Comparison of ENCODE assay signal across 25 cellular contexts in genomic region chr15:98775498-98776230, GRCh38.
DNase-seq lines count a peak whose midpoint lies in the region; ATAC-seq, FAIRE-seq and TF ChIP-seq lines count a peak whose summit lies in the region.
"Had no signal": no experiment of that assay in that cellular context is flagged by ENCODE, and none has a peak within 500 bp of the region (broad histone marks: within the 10 kb centered on the region; RNA-seq: fewer than 3 reads in every experiment).

No MANE protein-coding gene starts in this region.

- H3K4me1 ChIP-seq in neuronal stem cell (ENCODE audit: control insufficient read depth in 2 of 2, insufficient read depth in 1 of 2, low read depth in 1 of 2, low read length in 2 of 2) (peaks cover 6 to 11% of the 10 kb centered on the region in 2 donors), mucosa of descending colon (ENCODE audit: low read depth) (peaks cover 7% of the 10 kb centered on the region)

- H3K9ac ChIP-seq in neuronal stem cell (ENCODE audit: low read depth, low read length, poor library complexity): no peak overlapping the region

- no peaks in the 10 kb centered on the region for H3K27me3 ChIP-seq in neuronal stem cell (ENCODE audit: control insufficient read depth in 3 of 3, insufficient read depth in 3 of 3, low read depth in 1 of 3, low read length in 3 of 3)
- H3K27me3 ChIP-seq: heart right ventricle, left lung had no signal

- H3K79me1 ChIP-seq in neuronal stem cell (ENCODE audit: low read depth, low read length): peaks cover 3% of the 10 kb centered on the region

- no peak overlapping the region for H2BK15ac ChIP-seq in neuronal stem cell (ENCODE audit: low read length)

- TF ChIP-seq CTCF in mucosa of descending colon (IDR thresholded peaks at IDR 0.05): no peak

- H4K8ac ChIP-seq in neuronal stem cell (ENCODE audit: low read depth, low read length): no peak overlapping the region

- no peaks in the 10 kb centered on the region for H3K9me3 ChIP-seq in neuronal stem cell (replicated peaks in 1 of 2; ENCODE audit: control insufficient read depth in 2 of 2, insufficient read depth in 1 of 2, low read depth in 1 of 2, low read length in 2 of 2)
- H3K9me3 ChIP-seq in mucosa of descending colon: no peaks in the 10 kb centered on the region
- H3K9me3 ChIP-seq: heart right ventricle, left lung, psoas muscle, thoracic aorta had no signal

- peaks cover 0 to 4% of the 10 kb centered on the region in 2 donors for H3K36me3 ChIP-seq in neuronal stem cell (replicated peaks in 1 of 2; ENCODE audit: control insufficient read depth in 2 of 2, insufficient read depth in 2 of 2, low read length in 2 of 2)
- H3K36me3 ChIP-seq in mucosa of descending colon (ENCODE audit: low read depth): no peaks in the 10 kb centered on the region
- H3K36me3 ChIP-seq: heart right ventricle, left lung, thoracic aorta had no signal

- no peak overlapping the region for H2BK5ac ChIP-seq in neuronal stem cell (ENCODE audit: low read length)

- no peak overlapping the region for H3K4me3 ChIP-seq in neuronal stem cell (ENCODE audit: low read length in 2 of 2)
- H3K4me3 ChIP-seq in mucosa of descending colon: no peak overlapping the region
- H3K4me3 ChIP-seq: coronary artery, heart right ventricle, left lung, psoas muscle, skin epidermis, thoracic aorta had no signal

- H2BK120ac ChIP-seq in neuronal stem cell (ENCODE audit: low read depth, low read length): no peak overlapping the region

- H3K27ac ChIP-seq in epithelial cell of prostate (peak overlapping the region; percentile 97), neuronal stem cell (replicated peaks; ENCODE audit: low read length) (no peak overlapping the region)
- H3K27ac ChIP-seq: coronary artery, psoas muscle had no signal

- no peak overlapping the region for H3K4ac ChIP-seq in neuronal stem cell (ENCODE audit: low read length)

- peak overlapping the region; percentile 53 for H3K18ac ChIP-seq in neuronal stem cell (ENCODE audit: low read length)

- H2BK12ac ChIP-seq in neuronal stem cell (ENCODE audit: low read length): no peak overlapping the region

- no peak overlapping the region for H4K91ac ChIP-seq in neuronal stem cell (ENCODE audit: low read depth, low read length, poor library complexity)

- ATAC-seq in HG02840 (IDR thresholded peaks at IDR 0.05; ENCODE audit: low FRiP score, unreplicated experiment): no peak
- ATAC-seq in mucosa of descending colon: no peak
- ATAC-seq: heart right ventricle; psoas muscle; stimulated activated effector memory CD8-positive, alpha-beta T cell treated with anti-CD3 and anti-CD28 coated beads, Interleukin-12 subunit alpha, Interleukin-12 subunit beta, amount 100 ng/mL, for 72 hours had no signal

- DNase-seq in NCI-H526 (lab: John Stamatoyannopoulos, UW): peak; percentile 96 to 98
- no peak for DNase-seq in epithelial cell of prostate (ENCODE audit: low read depth, low spot score)
- no peak for DNase-seq in neuronal stem cell (ENCODE audit: low spot score)
- no peak for DNase-seq in NCI-H146 (lab: John Stamatoyannopoulos, UW)
- no peak for DNase-seq in SW480 (ENCODE audit: low spot score)
- no peak for DNase-seq in mucosa of descending colon
- DNase-seq: activated CD4-positive, alpha-beta memory T cell treated with anti-CD3 and anti-CD28 coated beads, Interleukin-2, amount 10 ng/mL, durations not matched to agents 7 days and 5 days; activated CD4-positive, CD25-positive, alpha-beta regulatory T cell; GF-D8; heart right ventricle; HFFc6; left lung; NCI-H1436; nephron progenitor cell; NK-92 treated with Interleukin-12 subunit alpha and Interleukin-12 subunit beta, amount 100 ng/mL, for 24 hours; psoas muscle; stimulated activated CD4-positive, alpha-beta T cell treated with anti-CD3 and anti-CD28 coated beads, Interleukin-2, amount 100 ng/mL, for 24 hours; T-helper 9 cell had no signal

- no peak overlapping the region for H2AK5ac ChIP-seq in neuronal stem cell (ENCODE audit: low read depth, low read length)

- H3K4me2 ChIP-seq in neuronal stem cell (ENCODE audit: insufficient read depth, low read length, poor library complexity, severe bottlenecking): no peak overlapping the region

- no peak overlapping the region for H3K23ac ChIP-seq in neuronal stem cell (ENCODE audit: low read depth, low read length, poor library complexity)

- no peak overlapping the region for H3K14ac ChIP-seq in neuronal stem cell (ENCODE audit: low read length)

- peak; percentile 8 for FAIRE-seq in G401.6 (lab: Jason Lieb, UNC)
- FAIRE-seq: bronchial epithelial cell had no signal

- no peak overlapping the region for H2AFZ ChIP-seq in neuronal stem cell (ENCODE audit: low read length)

- intact Hi-C loops in mucosa of descending colon (cut with DNase I, micrococcal nuclease): no loop called here

- no CpG with 5 or more reads among the region's 7 CpGs for WGBS in neuronal stem cell (ENCODE audit: extremely low coverage in 2 of 2, insufficient read length in 2 of 2, insufficient replicate concordance in 1 of 2), 2 donors

Comparison
In these comparisons a context has a peak if more than half of its experiments do, and no peak if none do; other contexts are left out.
1. DNase-seq: peak in NCI-H526 (2 of 2); none in epithelial cell of prostate (single experiment), neuronal stem cell (single experiment), NCI-H146 (single experiment), SW480 (single experiment) and mucosa of descending colon (0 of 3).